In the genomic region with DNA sequence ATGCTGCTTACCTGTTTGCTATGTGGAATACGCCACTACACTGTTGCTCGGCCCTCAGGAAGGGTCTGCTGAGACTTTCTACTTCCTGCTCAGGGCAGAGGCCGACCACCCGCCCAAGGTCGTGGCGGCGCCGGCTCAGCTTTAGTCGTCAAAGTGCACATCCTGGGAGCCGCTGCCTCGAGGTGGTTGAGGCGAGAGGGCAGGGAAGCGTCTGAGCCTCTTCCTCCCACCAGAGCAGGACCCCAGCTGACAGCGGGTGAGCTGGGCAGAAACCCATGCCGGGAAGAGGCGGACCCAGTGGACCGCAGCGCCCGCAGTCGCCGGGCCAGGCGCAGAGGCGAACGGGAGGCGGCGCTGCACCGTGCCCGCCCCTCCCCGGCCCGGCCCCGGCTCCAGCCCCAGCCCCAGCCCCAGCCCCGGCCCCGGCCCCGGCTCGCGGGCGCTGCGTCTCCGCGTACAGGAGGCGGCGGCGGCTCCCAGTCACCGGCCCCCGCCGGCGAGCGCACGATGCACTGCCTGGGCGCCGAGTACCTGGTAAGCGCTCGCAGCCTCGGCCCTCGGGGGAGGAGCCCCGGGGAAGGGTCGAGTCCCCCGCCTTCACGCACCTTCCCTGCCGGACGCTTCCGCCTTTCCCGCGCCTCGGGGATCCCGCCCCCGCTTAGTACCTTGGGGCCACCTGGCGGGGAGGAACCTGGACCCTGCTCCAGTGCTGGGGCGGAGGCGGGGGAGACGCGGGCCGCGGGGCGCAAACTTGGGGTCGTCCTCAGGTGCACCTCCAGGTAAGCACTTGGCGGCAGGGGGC, we compare ENCODE assay signal across 8 cellular contexts. TPM values are rescaled to one million over a fixed set of nuclear protein-coding genes. Genes with fewer than 3 reads are reported as not detected.
DNase-seq lines count a peak whose midpoint lies in the region; ATAC-seq and TF ChIP-seq lines count a peak whose summit lies in the region.

A gene with protein sequence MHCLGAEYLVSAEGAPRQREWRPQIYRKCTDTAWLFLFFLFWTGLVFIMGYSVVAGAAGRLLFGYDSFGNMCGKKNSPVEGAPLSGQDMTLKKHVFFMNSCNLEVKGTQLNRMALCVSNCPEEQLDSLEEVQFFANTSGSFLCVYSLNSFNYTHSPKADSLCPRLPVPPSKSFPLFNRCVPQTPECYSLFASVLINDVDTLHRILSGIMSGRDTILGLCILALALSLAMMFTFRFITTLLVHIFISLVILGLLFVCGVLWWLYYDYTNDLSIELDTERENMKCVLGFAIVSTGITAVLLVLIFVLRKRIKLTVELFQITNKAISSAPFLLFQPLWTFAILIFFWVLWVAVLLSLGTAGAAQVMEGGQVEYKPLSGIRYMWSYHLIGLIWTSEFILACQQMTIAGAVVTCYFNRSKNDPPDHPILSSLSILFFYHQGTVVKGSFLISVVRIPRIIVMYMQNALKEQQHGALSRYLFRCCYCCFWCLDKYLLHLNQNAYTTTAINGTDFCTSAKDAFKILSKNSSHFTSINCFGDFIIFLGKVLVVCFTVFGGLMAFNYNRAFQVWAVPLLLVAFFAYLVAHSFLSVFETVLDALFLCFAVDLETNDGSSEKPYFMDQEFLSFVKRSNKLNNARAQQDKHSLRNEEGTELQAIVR (plus strand): TSS at position 413 of the 802 bp plus-strand sequence. CDS start 95 bp downstream, at position 508.

- peak; percentile 32 for TF ChIP-seq CTCF in cardiac muscle cell (IDR thresholded peaks at IDR 0.05; ENCODE audit: low read depth, low read length)
- TF ChIP-seq CTCF in ovary (IDR thresholded peaks at IDR 0.05) = peak in 1 of 3 donors; percentile 22

- peak within 1 kb of the TSS; percentile 67 for H3K4me3 ChIP-seq in cardiac muscle cell
- peak within 1 kb of the TSS; percentile 63 for H3K4me3 ChIP-seq in ovary

- peaks cover 3% of the 10 kb centered on the region for H3K4me1 Mint-ChIP-seq in activated T-helper 2 cell treated with anti-CD3 and anti-CD28 coated beads, Interferon-gamma antibody, Interleukin-2, Interleukin-4, amounts not matched to agents 10 μg/mL and 5 μg/mL and 100 μg/mL, durations not matched to agents 14 hours and 24 hours and 36 hours (ENCODE audit: low read depth)

- H3K9me3 ChIP-seq in cardiac muscle cell (ENCODE audit: low read depth) = no peaks in the 10 kb centered on the region
- H3K9me3 ChIP-seq in ovary = no peaks in the 10 kb centered on the region

- TF ChIP-seq POLR2A in ovary (IDR thresholded peaks at IDR 0.05) = no peak

- H3K27ac ChIP-seq in cardiac muscle cell (peak within 1 kb of the TSS; percentile 5), ovary (no peak within 1 kb of the TSS)

- H3K4me1 ChIP-seq in cardiac muscle cell (ENCODE audit: low read depth) (no peaks in the 10 kb centered on the region), ovary (ENCODE audit: insufficient read depth) (peaks cover 4% of the 10 kb centered on the region)

- DNase-seq in NOMO-1 (lab: John Stamatoyannopoulos, UW; ENCODE audit: unreplicated experiment in 2 of 2) = peak; percentile 19 to 26
- no peak for DNase-seq in NOMO-1 treated with dmso at 0.1 percent for 144 hours (lab: John Stamatoyannopoulos, UW; ENCODE audit: unreplicated experiment)
- DNase-seq in NCI-H1417 treated with DMSO at 0.1 percent for 48 hours (lab: John Stamatoyannopoulos, UW) = peak; percentile 4
- no peak for DNase-seq in activated T-helper 2 cell treated with anti-CD3 and anti-CD28 coated beads, Interferon-gamma antibody, Interleukin-2, Interleukin-4, amounts not matched to agents 10 μg/mL and 5 μg/mL and 100 μg/mL, durations not matched to agents 14 hours and 24 hours and 36 hours (ENCODE audit: low spot score)
- DNase-seq in cardiac muscle cell (ENCODE audit: low read depth in 1 of 2, low spot score in 1 of 2) = peak; percentile 73 to 78
- peak; percentile 36 to 70 (median 48) for DNase-seq in ovary

- no peak for ATAC-seq in GM18870 (IDR thresholded peaks at IDR 0.05; ENCODE audit: unreplicated experiment)
- no peak for ATAC-seq in GM18517 (IDR thresholded peaks at IDR 0.05; ENCODE audit: unreplicated experiment)

- peaks cover 56% of the 10 kb centered on the region for H3K27me3 Mint-ChIP-seq in activated T-helper 2 cell treated with anti-CD3 and anti-CD28 coated beads, Interferon-gamma antibody, Interleukin-2, Interleukin-4, amounts not matched to agents 10 μg/mL and 5 μg/mL and 100 μg/mL, durations not matched to agents 14 hours and 24 hours and 36 hours (ENCODE audit: low read depth)

- H3K36me3 ChIP-seq in cardiac muscle cell = no peaks in the 10 kb centered on the region
- no peaks in the 10 kb centered on the region for H3K36me3 ChIP-seq in ovary

- no peak within 1 kb of the TSS for H3K27ac Mint-ChIP-seq in activated T-helper 2 cell treated with anti-CD3 and anti-CD28 coated beads, Interferon-gamma antibody, Interleukin-2, Interleukin-4, amounts not matched to agents 10 μg/mL and 5 μg/mL and 100 μg/mL, durations not matched to agents 14 hours and 24 hours and 36 hours

- no peaks in the 10 kb centered on the region for H3K9me3 Mint-ChIP-seq in activated T-helper 2 cell treated with anti-CD3 and anti-CD28 coated beads, Interferon-gamma antibody, Interleukin-2, Interleukin-4, amounts not matched to agents 10 μg/mL and 5 μg/mL and 100 μg/mL, durations not matched to agents 14 hours and 24 hours and 36 hours

- no peak for TF ChIP-seq EP300 in ovary (IDR thresholded peaks at IDR 0.05)

- 1 to 5% (median 1%) methylated on average over 28 to 77 of the region's 77 CpGs for WGBS in ovary, 3 donors

- intact Hi-C loops in activated T-helper 2 cell treated with anti-CD3 and anti-CD28 coated beads, Interferon-gamma antibody, Interleukin-2, Interleukin-4, amounts not matched to agents 10 μg/mL and 5 μg/mL and 100 μg/mL, durations not matched to agents 14 hours and 24 hours and 36 hours (cut with micrococcal nuclease) = no loop called here
- intact Hi-C loops in ovary (cut with DNase I) = no loop called here

- H3K4me3 Mint-ChIP-seq in activated T-helper 2 cell treated with anti-CD3 and anti-CD28 coated beads, Interferon-gamma antibody, Interleukin-2, Interleukin-4, amounts not matched to agents 10 μg/mL and 5 μg/mL and 100 μg/mL, durations not matched to agents 14 hours and 24 hours and 36 hours (ENCODE audit: low read depth) = peak within 1 kb of the TSS; percentile 51

- H3K36me3 Mint-ChIP-seq in activated T-helper 2 cell treated with anti-CD3 and anti-CD28 coated beads, Interferon-gamma antibody, Interleukin-2, Interleukin-4, amounts not matched to agents 10 μg/mL and 5 μg/mL and 100 μg/mL, durations not matched to agents 14 hours and 24 hours and 36 hours (ENCODE audit: low read depth) = no peaks in the 10 kb centered on the region

- H3K27me3 ChIP-seq in cardiac muscle cell = peaks cover 36% of the 10 kb centered on the region
- no peaks in the 10 kb centered on the region for H3K27me3 ChIP-seq in ovary

RNA-seq across cellular contexts. Expression of the gene that starts here (rescaled TPM):
- total RNA-seq in activated T-helper 2 cell treated with anti-CD3 and anti-CD28 coated beads, Interferon-gamma antibody, Interleukin-2, Interleukin-4, amounts not matched to agents 10 μg/mL and 5 μg/mL and 100 μg/mL, durations not matched to agents 14 hours and 24 hours and 36 hours = not detected in 2 replicates
- total RNA-seq in cardiac muscle cell = 3.2 and 17.8 TPM in 2 replicates
- polyA plus RNA-seq in cardiac muscle cell = 1.1 and 1.2 TPM in 2 replicates
- total RNA-seq in ovary = 1 to 10 TPM; 1.1 to 6.4 (median 3.3) TPM
- polyA plus RNA-seq in ovary = 10 to 100 TPM in 1 of 2 donors, 1 to 10 TPM in 1; 1.4 to 31.3 TPM

Comparison
In these comparisons a context has a peak if more than half of its experiments do, and no peak if none do; other contexts are left out.
1. DNase-seq: peak in NOMO-1 (2 of 2), NCI-H1417 treated with DMSO at 0.1 percent for 48 hours (single experiment), cardiac muscle cell (2 of 2) and ovary (5 of 5); none in NOMO-1 treated with dmso at 0.1 percent for 144 hours (single experiment) and activated T-helper 2 cell treated with anti-CD3 and anti-CD28 coated beads, Interferon-gamma antibody, Interleukin-2, Interleukin-4, amounts not matched to agents 10 μg/mL and 5 μg/mL and 100 μg/mL, durations not matched to agents 14 hours and 24 hours and 36 hours (single experiment).